Comparison of ENCODE assay signal across 8 cellular contexts in genomic region chr10:80924063-80924952, GRCh38.
A peak's percentile ranks its signal among the peaks of the same experiment; 100 is the strongest.
DNase-seq lines count a peak whose midpoint lies in the region; ATAC-seq and TF ChIP-seq lines count a peak whose summit lies in the region.

No MANE protein-coding gene starts in this region.

- TF ChIP-seq CTCF in astrocyte of the spinal cord (IDR thresholded peaks at IDR 0.05; ENCODE audit: low read depth, low read length), result peak; percentile 64

- no peak overlapping the region for H3K27ac ChIP-seq in substantia nigra (ENCODE audit: low read depth, low read length, poor library complexity, severe bottlenecking)

- DNase-seq in SIG-M5 treated with dmso at 0.1 percent for 504 hours (lab: John Stamatoyannopoulos, UW; ENCODE audit: unreplicated experiment) (peak; percentile 35), SIG-M5 (lab: John Stamatoyannopoulos, UW) (no peak), NCI-H1048 (lab: John Stamatoyannopoulos, UW) (peak; percentile 17), astrocyte of the spinal cord (ENCODE audit: low read depth, low spot score) (peak; percentile 32), islet precursor cell (peak; percentile 70), substantia nigra (lab: John Stamatoyannopoulos, UW) (peak in 25 of 49 donors; percentile 3 to 45 (median 15)), NCI-H446 treated with DMSO at 0.1 percent for 48 hours (lab: John Stamatoyannopoulos, UW) (no peak)

- in situ Hi-C loops in astrocyte of the spinal cord (cut with HindIII; ENCODE audit: low sequenced_read_pairs), result no loop called here

- no peak overlapping the region for H3K4me3 ChIP-seq in astrocyte of the spinal cord (ENCODE audit: low read depth, low read length)

- peak; percentile 52 for ATAC-seq in GM21717 (IDR thresholded peaks at IDR 0.05; ENCODE audit: unreplicated experiment)

Comparison
In these comparisons a context has a peak if more than half of its experiments do, and no peak if none do; other contexts are left out.
1. DNase-seq: peak in SIG-M5 treated with dmso at 0.1 percent for 504 hours (single experiment), NCI-H1048 (single experiment), astrocyte of the spinal cord (single experiment), islet precursor cell (single experiment) and substantia nigra (25 of 49); none in SIG-M5 (single experiment) and NCI-H446 treated with DMSO at 0.1 percent for 48 hours (single experiment).